Comparison of ENCODE assay signal across 23 cellular contexts in genomic region chr20:9672027-9672426, GRCh38.
A peak's percentile ranks its signal among the peaks of the same experiment; 100 is the strongest.
DNase-seq lines count a peak whose midpoint lies in the region; ATAC-seq, FAIRE-seq and TF ChIP-seq lines count a peak whose summit lies in the region.
"Had no signal": no experiment of that assay in that cellular context is flagged by ENCODE, and none has a peak within 500 bp of the region (broad histone marks: within the 10 kb centered on the region; RNA-seq: fewer than 3 reads in every experiment).

No MANE protein-coding gene starts in this region.

- H3K36me3 Mint-ChIP-seq in GM23338 (ENCODE audit: low read depth): peaks cover 3% of the 10 kb centered on the region; the same call in 1 of the 3 replicates
- H3K36me3 Mint-ChIP-seq: CD14-positive monocyte; CD4-positive, alpha-beta memory T cell; CD4-positive, CD25-positive, alpha-beta regulatory T cell; CD8-positive, alpha-beta memory T cell had no signal

- no peaks in the 10 kb centered on the region for H3F3A ChIP-seq in GM23338 (replicated peaks; ENCODE audit: low read depth)

- in situ Hi-C loops in HepG2 (cut with HindIII; ENCODE audit: extremely low pct_ligation_motif_present, low pct_unique_long_range_greater_than_20kb) (no loop called here), K562 (cut with MboI) (no loop called here)

- H3K36me3 ChIP-seq in HepG2 (replicated peaks in 1 of 2; ENCODE audit: control insufficient read depth in 1 of 2, insufficient read depth in 2 of 2, low read length in 2 of 2) (no peaks in the 10 kb centered on the region), right lobe of liver (no peaks in the 10 kb centered on the region), K562 (ENCODE audit: control insufficient read depth, insufficient read depth, low read length) (no peaks in the 10 kb centered on the region), GM23338 (ENCODE audit: insufficient read depth) (no peaks in the 10 kb centered on the region)
- H3K36me3 ChIP-seq: BE2C, BLaER1 had no signal

- no peaks in the 10 kb centered on the region for H3K9me3 ChIP-seq in HepG2 (ENCODE audit: low read length)
- no peaks in the 10 kb centered on the region for H3K9me3 ChIP-seq in right lobe of liver
- no peaks in the 10 kb centered on the region for H3K9me3 ChIP-seq in K562 (replicated peaks; ENCODE audit: control insufficient read depth, insufficient read depth, low read depth, low read length)
- H3K9me3 ChIP-seq: BE2C had no signal

- H3K4me1 ChIP-seq in HepG2 (ENCODE audit: insufficient read depth, low read length) (no peaks in the 10 kb centered on the region), right lobe of liver (no peaks in the 10 kb centered on the region), K562 (replicated peaks in 1 of 2; ENCODE audit: control insufficient read depth in 2 of 2, insufficient read depth in 2 of 2, low read length in 2 of 2) (no peaks in the 10 kb centered on the region), GM23338 (ENCODE audit: insufficient read depth) (peaks cover 3% of the 10 kb centered on the region; the same call in 1 of the 2 replicates)
- H3K4me1 ChIP-seq: BE2C, BLaER1 had no signal

- BruUV-seq in HepG2 (replicated peaks; lab: Mats Ljungman, UMichigan) (no TSS peak), K562 (replicated peaks; lab: Mats Ljungman, UMichigan) (no TSS peak)

- H3K79me2 ChIP-seq in HepG2 (ENCODE audit: insufficient read depth, low read length): no peaks in the 10 kb centered on the region
- H3K79me2 ChIP-seq in K562 (ENCODE audit: control insufficient read depth, insufficient read depth, low read length): no peaks in the 10 kb centered on the region
- no peaks in the 10 kb centered on the region for H3K79me2 ChIP-seq in GM23338 (replicated peaks; ENCODE audit: insufficient read depth)

- H4K20me1 ChIP-seq in HepG2 (ENCODE audit: insufficient read depth, low read length): no peaks in the 10 kb centered on the region
- H4K20me1 ChIP-seq in K562 (replicated peaks; ENCODE audit: control insufficient read depth, insufficient read depth, low read length): no peaks in the 10 kb centered on the region
- no peaks in the 10 kb centered on the region for H4K20me1 ChIP-seq in GM23338 (replicated peaks; ENCODE audit: insufficient read depth)
- H4K20me1 ChIP-seq: BLaER1 had no signal

- TF ChIP-seq RAD21 in HepG2 (CRISPR knock-in tag; IDR thresholded peaks at IDR 0.05) (no peak), K562 (CRISPR knock-in tag; conservative IDR thresholded peaks at IDR 0.05 in 1 of 2, IDR thresholded peaks at IDR 0.05 in 1 of 2) (no peak)

- no peak overlapping the region for H3K4me3 Mint-ChIP-seq in GM23338
- H3K4me3 Mint-ChIP-seq: CD14-positive monocyte; CD4-positive, alpha-beta memory T cell; CD4-positive, CD25-positive, alpha-beta regulatory T cell; CD8-positive, alpha-beta memory T cell had no signal

- TF ChIP-seq CTCF in HepG2 (CRISPR knock-in tag; IDR thresholded peaks at IDR 0.05): no peak
- TF ChIP-seq CTCF in right lobe of liver (IDR thresholded peaks at IDR 0.05): no peak
- no peak for TF ChIP-seq CTCF in K562 (IDR thresholded peaks at IDR 0.05 in 2 of 3, conservative IDR thresholded peaks at IDR 0.05 in 1 of 3; ENCODE audit: insufficient read depth in 2 of 3, low read depth in 1 of 3, low read length in 3 of 3)
- TF ChIP-seq CTCF in GM23338 (conservative IDR thresholded peaks at IDR 0.05; ENCODE audit: low read depth in 2 of 2): no peak

- ATAC-seq in HepG2 (no peak), right lobe of liver (no peak), K562 (no peak), GM23338 (no peak), GM21515 (IDR thresholded peaks at IDR 0.05; ENCODE audit: unreplicated experiment) (no peak)
- ATAC-seq: GM12878 had no signal

- TF ChIP-seq POLR2A in HepG2 (IDR thresholded peaks at IDR 0.05; ENCODE audit: insufficient read depth in 1 of 2, low read depth in 2 of 2, low read length in 2 of 2): no peak
- TF ChIP-seq POLR2A in right lobe of liver (IDR thresholded peaks at IDR 0.05): no peak
- no peak for TF ChIP-seq POLR2A in K562 (conservative IDR thresholded peaks at IDR 0.05)

- POLR2A ChIA-PET in HepG2 (lab: Yijun Ruan, JAX) (no interaction called here), K562 (lab: Yijun Ruan, JAX) (no interaction called here)

- intact Hi-C loops in HepG2 (cut with micrococcal nuclease; ENCODE audit: unreplicated experiment) (no loop called here), right lobe of liver (cut with DNase I) (no loop called here), K562 (cut with micrococcal nuclease) (no loop called here)

- FAIRE-seq in HepG2 (lab: Jason Lieb, UNC) (no peak), K562 (lab: Jason Lieb, UNC) (no peak)
- FAIRE-seq: GM12878, GM12892, GM18507 had no signal

- WGBS in HepG2 (ENCODE audit: low lambda C conversion rate): 39% methylated on average over 2 of the region's 2 CpGs
- WGBS in right lobe of liver (ENCODE audit: insufficient coverage, low coverage, low lambda C conversion rate, missing lambda C conversion rate): 71% methylated on average over 2 of the region's 2 CpGs
- 0% methylated on average over 2 of the region's 2 CpGs for WGBS in K562 (ENCODE audit: insufficient coverage, low coverage, missing lambda C conversion rate)

- H3K27ac Mint-ChIP-seq in GM23338: no peak overlapping the region
- H3K27ac Mint-ChIP-seq: CD14-positive monocyte; CD4-positive, alpha-beta memory T cell; CD4-positive, CD25-positive, alpha-beta regulatory T cell; CD8-positive, alpha-beta memory T cell had no signal

- CTCF ChIA-PET in HepG2 (lab: Yijun Ruan, JAX; ENCODE audit: low intra/inter-chr PET ratio, low total read pairs): no interaction called here
- CTCF ChIA-PET in K562 (lab: Yijun Ruan, JAX; ENCODE audit: low intra/inter-chr PET ratio): no interaction called here

- H3K9me3 Mint-ChIP-seq in GM23338: peaks cover 7% of the 10 kb centered on the region; the same call in 1 of the 3 replicates

- no peaks in the 10 kb centered on the region for H3K9me1 ChIP-seq in K562 (ENCODE audit: control insufficient read depth, insufficient read depth, low read length)

- H3K9me2 ChIP-seq in GM23338 (ENCODE audit: insufficient read depth): no peaks in the 10 kb centered on the region

- no peaks in the 10 kb centered on the region for H3K27me3 ChIP-seq in HepG2 (ENCODE audit: control insufficient read depth in 1 of 2, insufficient read depth in 2 of 2, low read length in 2 of 2)
- no peaks in the 10 kb centered on the region for H3K27me3 ChIP-seq in right lobe of liver
- no peaks in the 10 kb centered on the region for H3K27me3 ChIP-seq in K562 (ENCODE audit: control insufficient read depth in 2 of 2, insufficient read depth in 2 of 2, low read length in 2 of 2)
- no peaks in the 10 kb centered on the region for H3K27me3 ChIP-seq in GM23338 (ENCODE audit: insufficient read depth)
- H3K27me3 ChIP-seq: BE2C, BLaER1 had no signal

- H3K4me2 ChIP-seq in HepG2 (ENCODE audit: low read depth, low read length) (no peak overlapping the region), K562 (ENCODE audit: insufficient read depth, low read length) (no peak overlapping the region), GM23338 (no peak overlapping the region)
- H3K4me2 ChIP-seq: BLaER1 had no signal

- no peaks in the 10 kb centered on the region for H3K27me3 Mint-ChIP-seq in GM23338 (ENCODE audit: insufficient read depth, low read depth, poor library complexity)
- H3K27me3 Mint-ChIP-seq: CD4-positive, alpha-beta memory T cell; CD4-positive, CD25-positive, alpha-beta regulatory T cell had no signal

- H3K9ac ChIP-seq in HepG2 (ENCODE audit: insufficient read depth, low read depth, low read length): no peak overlapping the region
- H3K9ac ChIP-seq in K562 (ENCODE audit: insufficient read depth in 1 of 2, low read depth in 2 of 2, low read length in 2 of 2): no peak overlapping the region
- H3K9ac ChIP-seq: BLaER1 had no signal

- DNase-seq in HepG2 (ENCODE audit: low spot score) (no peak), right lobe of liver (no peak), K562 (ENCODE audit: extremely low read depth in 1 of 4, low spot score in 3 of 4) (no peak), GM23338 (ENCODE audit: low spot score) (no peak)
- DNase-seq: ACHN; BE2C; CD4-positive, alpha-beta memory T cell; CD4-positive, CD25-positive, alpha-beta regulatory T cell; CD8-positive, alpha-beta memory T cell; COR-L47; DMS153; DMS53; DMS79; DND-41; EL; GDM1 had no signal

- H3K27ac ChIP-seq in HepG2 (ENCODE audit: extremely low read length, insufficient read depth, low read length) (no peak overlapping the region), right lobe of liver (no peak overlapping the region), K562 (ENCODE audit: extremely low read depth, low read depth, low read length) (no peak overlapping the region), GM23338 (ENCODE audit: low read depth) (no peak overlapping the region)
- H3K27ac ChIP-seq: 22Rv1, BLaER1 had no signal

- TF ChIP-seq EP300 in HepG2 (IDR thresholded peaks at IDR 0.05; ENCODE audit: low read depth in 2 of 2, low read length in 2 of 2) (no peak), HepG2 (CRISPR knock-in tag; IDR thresholded peaks at IDR 0.05; ENCODE audit: borderline replicate concordance) (no peak), K562 (IDR thresholded peaks at IDR 0.05; ENCODE audit: low read length) (no peak)

- H3K4me3 ChIP-seq in HepG2 (replicated peaks in 1 of 3; ENCODE audit: insufficient read depth in 1 of 3, low read depth in 2 of 3, low read length in 3 of 3) (no peak overlapping the region), right lobe of liver (no peak overlapping the region), K562 (no peak overlapping the region), GM23338 (no peak overlapping the region)
- H3K4me3 ChIP-seq: BLaER1, GM12878 had no signal

- no peak overlapping the region for H2AFZ ChIP-seq in HepG2 (ENCODE audit: low read length)
- no peak overlapping the region for H2AFZ ChIP-seq in K562 (ENCODE audit: low read depth, low read length)
- H2AFZ ChIP-seq in GM23338: no peak overlapping the region

- H3K4me1 Mint-ChIP-seq in GM23338: peaks cover 2% of the 10 kb centered on the region; the same call in 2 of the 3 replicates
- H3K4me1 Mint-ChIP-seq: CD14-positive monocyte; CD4-positive, alpha-beta memory T cell; CD4-positive, CD25-positive, alpha-beta regulatory T cell; CD8-positive, alpha-beta memory T cell had no signal

TF ChIP-seq in K562, 482 proteins besides CTCF, POLR2A, EP300 and RAD21 (continues in another document):
- peak; percentile 23; the same call in 1 of the 2 replicates for TF ChIP-seq ZNF316 (IDR thresholded peaks at IDR 0.05)

TF ChIP-seq in GM23338, 12 proteins besides CTCF, POLR2A, EP300 and RAD21 (continues in another document):
- TF ChIP-seq ZNF331 (CRISPR knock-in tag; IDR thresholded peaks at IDR 0.05; ENCODE audit: low read depth) (no peak), STAT1 (IDR thresholded peaks at IDR 0.05; ENCODE audit: unreplicated experiment) (no peak), EZH2phosphoT487 (IDR thresholded peaks at IDR 0.05; ENCODE audit: unreplicated experiment) (no peak)

Comparison
In these comparisons a context has a peak if more than half of its experiments do, and no peak if none do; other contexts are left out.
1. Of the 241 proteins assayed by ChIP-seq in both HepG2 and K562: peak only in HepG2: MAFF and MAFK; only in K562: none; in both: none; in neither: 239.